19 cellular contexts compared by ENCODE assay signal in genomic region chr14:52663850-52664249, GRCh38. TPM values are rescaled to one million over a fixed set of nuclear protein-coding genes. Genes with fewer than 3 reads are reported as not detected.
DNase-seq lines count a peak whose midpoint lies in the region; ATAC-seq, FAIRE-seq and TF ChIP-seq lines count a peak whose summit lies in the region.
"Had no signal": no experiment of that assay in that cellular context is flagged by ENCODE, and none has a peak within 500 bp of the region (broad histone marks: within the 10 kb centered on the region; RNA-seq: fewer than 3 reads in every experiment).

No MANE protein-coding gene starts in this region.

- H3K4me1 ChIP-seq in H1 (replicated peaks in 1 of 4; ENCODE audit: control insufficient read depth in 3 of 4, insufficient read depth in 4 of 4, low read length in 3 of 4) (no peaks in the 10 kb centered on the region), neural progenitor cell (peaks cover 9% of the 10 kb centered on the region), HepG2 (ENCODE audit: insufficient read depth, low read length) (no peaks in the 10 kb centered on the region)
- H3K4me1 ChIP-seq: BLaER1 treated with 17β-estradiol and CSF1 and Interleukin-3, amounts not matched to agents 10 nM and 100 nM had no signal

- H3K9me3 ChIP-seq in H1 (ENCODE audit: insufficient read depth in 2 of 2, low read depth in 1 of 2, low read length in 1 of 2) (no peaks in the 10 kb centered on the region), neural progenitor cell (ENCODE audit: low read depth) (no peaks in the 10 kb centered on the region), HepG2 (ENCODE audit: low read length) (no peaks in the 10 kb centered on the region)
- H3K9me3 ChIP-seq: BLaER1 treated with 17β-estradiol and CSF1 and Interleukin-3, amounts not matched to agents 10 nM and 100 nM had no signal

- no peak overlapping the region for H4K5ac ChIP-seq in H1 (ENCODE audit: insufficient read length, low read depth, low read length)

- FAIRE-seq in H1 (lab: Jason Lieb, UNC) (peak; percentile 57), HepG2 (lab: Jason Lieb, UNC) (no peak)
- FAIRE-seq: HTR-8/SVneo, K562, RCC 7860 had no signal

- intact Hi-C loops in HepG2 (cut with micrococcal nuclease; ENCODE audit: unreplicated experiment) = no loop called here
- intact Hi-C loops in activated naive CD4-positive, alpha-beta T cell treated with anti-CD3 and anti-CD28 coated beads for 36 hours (cut with micrococcal nuclease) = no loop called here
- intact Hi-C loops in activated CD4-positive, alpha-beta T cell treated with anti-CD3 and anti-CD28 coated beads, Interleukin-2, amount 10 ng/mL, durations not matched to agents 24 days and 14 days (cut with micrococcal nuclease) = no loop called here

- H3K79me1 ChIP-seq in H1 (ENCODE audit: low read depth, low read length) = no peaks in the 10 kb centered on the region

- H3K79me2 ChIP-seq in H1 (ENCODE audit: control insufficient read depth in 1 of 2, insufficient read depth in 2 of 2, low read length in 2 of 2) = no peaks in the 10 kb centered on the region
- no peaks in the 10 kb centered on the region for H3K79me2 ChIP-seq in neural progenitor cell (ENCODE audit: low read depth)
- H3K79me2 ChIP-seq in HepG2 (ENCODE audit: insufficient read depth, low read length) = no peaks in the 10 kb centered on the region

- H4K20me1 ChIP-seq in H1 (replicated peaks in 1 of 2; ENCODE audit: control insufficient read depth in 1 of 2, insufficient read depth in 2 of 2, low read length in 2 of 2) = no peaks in the 10 kb centered on the region
- H4K20me1 ChIP-seq in neural progenitor cell (ENCODE audit: low read depth) = no peaks in the 10 kb centered on the region
- H4K20me1 ChIP-seq in HepG2 (ENCODE audit: insufficient read depth, low read length) = no peaks in the 10 kb centered on the region

- TF ChIP-seq CTCF in H1 (IDR thresholded peaks at IDR 0.05; ENCODE audit: control extremely low read depth in 1 of 3, insufficient read depth in 1 of 3, low read depth in 1 of 3, low read length in 3 of 3) = no peak
- no peak for TF ChIP-seq CTCF in neural progenitor cell (IDR thresholded peaks at IDR 0.05)
- TF ChIP-seq CTCF in HepG2 (CRISPR knock-in tag; IDR thresholded peaks at IDR 0.05) = no peak

- no peaks in the 10 kb centered on the region for H3K27me3 Mint-ChIP-seq in neural progenitor cell (ENCODE audit: insufficient read depth, low read depth)
- H3K27me3 Mint-ChIP-seq in activated naive CD4-positive, alpha-beta T cell treated with anti-CD3 and anti-CD28 coated beads for 36 hours (ENCODE audit: low read depth) = no peaks in the 10 kb centered on the region
- H3K27me3 Mint-ChIP-seq in activated CD4-positive, alpha-beta T cell treated with anti-CD3 and anti-CD28 coated beads, Interleukin-2, amount 10 ng/mL, durations not matched to agents 24 days and 14 days = no peaks in the 10 kb centered on the region
- H3K27me3 Mint-ChIP-seq: CD8-positive, alpha-beta memory T cell had no signal

- no peak overlapping the region for H4K8ac ChIP-seq in H1 (ENCODE audit: extremely low read depth, insufficient read depth, low read length)

- ATAC-seq in HepG2 = no peak
- ATAC-seq: K562, Right ventricle myocardium inferior had no signal

- in situ Hi-C loops in HepG2 (cut with HindIII; ENCODE audit: extremely low pct_ligation_motif_present, low pct_unique_long_range_greater_than_20kb) = no loop called here

- no peak overlapping the region for H3K27ac Mint-ChIP-seq in neural progenitor cell
- no peak overlapping the region for H3K27ac Mint-ChIP-seq in activated naive CD4-positive, alpha-beta T cell treated with anti-CD3 and anti-CD28 coated beads for 36 hours
- no peak overlapping the region for H3K27ac Mint-ChIP-seq in activated CD4-positive, alpha-beta T cell treated with anti-CD3 and anti-CD28 coated beads, Interleukin-2, amount 10 ng/mL, durations not matched to agents 24 days and 14 days
- H3K27ac Mint-ChIP-seq: CD8-positive, alpha-beta memory T cell had no signal

- no peak overlapping the region for H2BK12ac ChIP-seq in H1 (ENCODE audit: low read depth, low read length)

- H3K9me3 Mint-ChIP-seq in neural progenitor cell = no peaks in the 10 kb centered on the region
- no peaks in the 10 kb centered on the region for H3K9me3 Mint-ChIP-seq in activated naive CD4-positive, alpha-beta T cell treated with anti-CD3 and anti-CD28 coated beads for 36 hours
- no peaks in the 10 kb centered on the region for H3K9me3 Mint-ChIP-seq in activated CD4-positive, alpha-beta T cell treated with anti-CD3 and anti-CD28 coated beads, Interleukin-2, amount 10 ng/mL, durations not matched to agents 24 days and 14 days
- H3K9me3 Mint-ChIP-seq: CD8-positive, alpha-beta memory T cell had no signal

- H3K27ac ChIP-seq in H1 (ENCODE audit: low read depth, low read length) = no peak overlapping the region
- H3K27ac ChIP-seq in neural progenitor cell = peak overlapping the region; percentile 33
- H3K27ac ChIP-seq in HepG2 (ENCODE audit: extremely low read length, insufficient read depth, low read length) = no peak overlapping the region
- H3K27ac ChIP-seq: BLaER1 treated with 17β-estradiol and CSF1 and Interleukin-3, amounts not matched to agents 10 nM and 100 nM had no signal

- CTCF ChIA-PET in H1 (lab: Charles Lee; ENCODE audit: partially characterized antibody) (no interaction called here), HepG2 (lab: Yijun Ruan, JAX; ENCODE audit: low intra/inter-chr PET ratio, low total read pairs) (no interaction called here)
- CTCF ChIA-PET in activated naive CD4-positive, alpha-beta T cell treated with anti-CD3 and anti-CD28 coated beads for 36 hours (lab: Charles Lee) = no interaction called here

- H3K23me2 ChIP-seq in H1 (ENCODE audit: low read depth, low read length) = no peaks in the 10 kb centered on the region

- H3K4me2 ChIP-seq in H1 (ENCODE audit: insufficient read depth in 1 of 2, low read depth in 2 of 2, low read length in 2 of 2) (no peak overlapping the region), neural progenitor cell (no peak overlapping the region), HepG2 (ENCODE audit: low read depth, low read length) (no peak overlapping the region)
- H3K4me2 ChIP-seq: BLaER1 treated with 17β-estradiol and CSF1 and Interleukin-3, amounts not matched to agents 10 nM and 100 nM had no signal

- no peak overlapping the region for H2BK5ac ChIP-seq in H1 (ENCODE audit: low read depth, low read length)

- no TSS peak for BruUV-seq in HepG2 (replicated peaks; lab: Mats Ljungman, UMichigan)

- no peak overlapping the region for H3K14ac ChIP-seq in H1 (ENCODE audit: insufficient read length)

- no peak overlapping the region for H3K18ac ChIP-seq in H1 (ENCODE audit: extremely low read depth, low read length)

- H3K36me3 ChIP-seq in H7 (replicated peaks; ENCODE audit: control insufficient read depth, insufficient read depth, low read length) (no peaks in the 10 kb centered on the region), H1 (ENCODE audit: control insufficient read depth in 2 of 4, insufficient read depth in 4 of 4, low read length in 3 of 4) (peaks cover 0 to 4% (median 0%) of the 10 kb centered on the region in 4 experiments; a peak in 1 of 8 replicates), neural progenitor cell (peaks cover 5% of the 10 kb centered on the region), HepG2 (replicated peaks in 1 of 2; ENCODE audit: control insufficient read depth in 1 of 2, insufficient read depth in 2 of 2, low read length in 2 of 2) (peaks cover 5 to 41% of the 10 kb centered on the region in 2 experiments; a peak in 4 of 5 replicates)

- no peak overlapping the region for H3K23ac ChIP-seq in H1 (ENCODE audit: insufficient read length)

- DNase-seq in H7 = peak; percentile 16
- peak; percentile 35 to 79 for DNase-seq in NCI-H2081 (lab: John Stamatoyannopoulos, UW)
- peak in 1 of 2 experiments; percentile 17 for DNase-seq in H1 (ENCODE audit: low read depth in 1 of 2, low spot score in 2 of 2)
- DNase-seq in neural progenitor cell (ENCODE audit: low spot score) = peak; percentile 42
- DNase-seq in HepG2 (ENCODE audit: low spot score) = no peak
- DNase-seq in activated naive CD4-positive, alpha-beta T cell treated with anti-CD3 and anti-CD28 coated beads for 36 hours = no peak
- no peak for DNase-seq in activated CD4-positive, alpha-beta T cell treated with anti-CD3 and anti-CD28 coated beads, Interleukin-2, amount 10 ng/mL, durations not matched to agents 24 days and 14 days
- DNase-seq: CD8-positive, alpha-beta memory T cell; DMS79; HCEC 1CT; NCI-H1105 treated with DMSO at 0.1 percent for 48 hours; NCI-H187 treated with DMSO at 0.1 percent for 48 hours; NCI-H2171; NCI-H526 had no signal

- H3K4me3 Mint-ChIP-seq in neural progenitor cell = no peak overlapping the region
- H3K4me3 Mint-ChIP-seq in activated naive CD4-positive, alpha-beta T cell treated with anti-CD3 and anti-CD28 coated beads for 36 hours = no peak overlapping the region
- no peak overlapping the region for H3K4me3 Mint-ChIP-seq in activated CD4-positive, alpha-beta T cell treated with anti-CD3 and anti-CD28 coated beads, Interleukin-2, amount 10 ng/mL, durations not matched to agents 24 days and 14 days
- H3K4me3 Mint-ChIP-seq: CD8-positive, alpha-beta memory T cell had no signal

- TF ChIP-seq RAD21 in H1 (IDR thresholded peaks at IDR 0.05 in 1 of 2, conservative IDR thresholded peaks at IDR 0.05 in 1 of 2; ENCODE audit: low read depth in 2 of 2, low read length in 2 of 2) = no peak
- TF ChIP-seq RAD21 in HepG2 (CRISPR knock-in tag; IDR thresholded peaks at IDR 0.05) = no peak

- POLR2A ChIA-PET in H1 (lab: Charles Lee; ENCODE audit: partially characterized antibody) = interaction anchor here (1.0 kb wide), 1 partner anchor 11 kb away, joined by 3 read pairs; no protein-coding TSS in a partner anchor
- POLR2A ChIA-PET in HepG2 (lab: Yijun Ruan, JAX) = no interaction called here

- H3K56ac ChIP-seq in H1 (replicated peaks; ENCODE audit: insufficient read length, low read depth, low read length) = no peak overlapping the region

- H3K4me3 ChIP-seq in H7 (ENCODE audit: insufficient read depth, low read depth, low read length) (no peak overlapping the region), H1 (ENCODE audit: extremely low read depth in 1 of 4, insufficient read depth in 2 of 4, low read depth in 3 of 4, low read length in 4 of 4) (no peak overlapping the region), neural progenitor cell (no peak overlapping the region), HepG2 (replicated peaks in 1 of 3; ENCODE audit: insufficient read depth in 1 of 3, low read depth in 2 of 3, low read length in 3 of 3) (no peak overlapping the region)
- H3K4me3 ChIP-seq: BLaER1 treated with 17β-estradiol and CSF1 and Interleukin-3, amounts not matched to agents 10 nM and 100 nM; K562 had no signal

- no peak overlapping the region for H2BK15ac ChIP-seq in H1 (ENCODE audit: low read length)

- no peaks in the 10 kb centered on the region for H3K4me1 Mint-ChIP-seq in neural progenitor cell
- H3K4me1 Mint-ChIP-seq in activated naive CD4-positive, alpha-beta T cell treated with anti-CD3 and anti-CD28 coated beads for 36 hours (ENCODE audit: low read depth) = peaks cover 4% of the 10 kb centered on the region
- peaks cover 9% of the 10 kb centered on the region for H3K4me1 Mint-ChIP-seq in activated CD4-positive, alpha-beta T cell treated with anti-CD3 and anti-CD28 coated beads, Interleukin-2, amount 10 ng/mL, durations not matched to agents 24 days and 14 days

- H3K4ac ChIP-seq in H1 (replicated peaks; ENCODE audit: insufficient read length, low read depth, low read length) = no peak overlapping the region

- H3F3A ChIP-seq in neural progenitor cell (ENCODE audit: low read depth) = peaks cover 10% of the 10 kb centered on the region

- peaks cover 6% of the 10 kb centered on the region for H3K36me3 Mint-ChIP-seq in neural progenitor cell
- H3K36me3 Mint-ChIP-seq in activated naive CD4-positive, alpha-beta T cell treated with anti-CD3 and anti-CD28 coated beads for 36 hours (ENCODE audit: low read depth) = peaks cover 14% of the 10 kb centered on the region
- H3K36me3 Mint-ChIP-seq in activated CD4-positive, alpha-beta T cell treated with anti-CD3 and anti-CD28 coated beads, Interleukin-2, amount 10 ng/mL, durations not matched to agents 24 days and 14 days (ENCODE audit: low read depth) = peaks cover 44% of the 10 kb centered on the region

- H2BK120ac ChIP-seq in H1 (replicated peaks; ENCODE audit: low read depth, low read length) = no peak overlapping the region

- H3K9ac ChIP-seq in H1 (replicated peaks in 1 of 4; ENCODE audit: extremely low read depth in 1 of 4, low read depth in 3 of 4, low read length in 3 of 4) (no peak overlapping the region), neural progenitor cell (no peak overlapping the region), HepG2 (ENCODE audit: insufficient read depth, low read depth, low read length) (no peak overlapping the region)
- H3K9ac ChIP-seq: BLaER1 treated with 17β-estradiol and CSF1 and Interleukin-3, amounts not matched to agents 10 nM and 100 nM had no signal

- WGBS in H1 (ENCODE audit: extremely low coverage in 1 of 2, insufficient coverage in 1 of 2, insufficient read length in 1 of 2, insufficient replicate concordance in 2 of 2, low coverage in 1 of 2, low lambda C conversion rate in 2 of 2, missing lambda C conversion rate in 1 of 2), 2 experiments = 68% methylated on average over 2 of the region's 2 CpGs; no CpG with 5 or more reads in 1 of the 2 experiments
- 91% methylated on average over 2 of the region's 2 CpGs for WGBS in HepG2 (ENCODE audit: low lambda C conversion rate)

- TF ChIP-seq EP300 in H1 (IDR thresholded peaks at IDR 0.05; ENCODE audit: borderline replicate concordance in 1 of 2, low read depth in 2 of 2, low read length in 2 of 2) = no peak
- TF ChIP-seq EP300 in HepG2 (IDR thresholded peaks at IDR 0.05; ENCODE audit: low read depth in 2 of 2, low read length in 2 of 2) = no peak
- no peak for TF ChIP-seq EP300 in HepG2 (CRISPR knock-in tag; IDR thresholded peaks at IDR 0.05; ENCODE audit: borderline replicate concordance)

- H3K27me3 ChIP-seq in H7 (ENCODE audit: control insufficient read depth, insufficient read depth, low read length) (no peaks in the 10 kb centered on the region), H1 (replicated peaks in 1 of 4; ENCODE audit: control insufficient read depth in 3 of 4, extremely low read depth in 1 of 4, insufficient read depth in 3 of 4, low read length in 3 of 4) (no peaks in the 10 kb centered on the region), neural progenitor cell (no peaks in the 10 kb centered on the region), HepG2 (ENCODE audit: control insufficient read depth in 1 of 2, insufficient read depth in 2 of 2, low read length in 2 of 2) (no peaks in the 10 kb centered on the region)
- H3K27me3 ChIP-seq: BLaER1 treated with 17β-estradiol and CSF1 and Interleukin-3, amounts not matched to agents 10 nM and 100 nM had no signal

- H2AFZ ChIP-seq in H1 (ENCODE audit: low read length) (no peak overlapping the region), neural progenitor cell (replicated peaks) (no peak overlapping the region), HepG2 (ENCODE audit: low read length) (no peak overlapping the region)

- no peak overlapping the region for H4K91ac ChIP-seq in H1 (replicated peaks; ENCODE audit: insufficient read length, low read length)

- no peak for TF ChIP-seq POLR2A in H1 (IDR thresholded peaks at IDR 0.05; ENCODE audit: control extremely low read depth in 1 of 2, low read depth in 2 of 2, low read length in 2 of 2)
- no peak for TF ChIP-seq POLR2A in HepG2 (IDR thresholded peaks at IDR 0.05; ENCODE audit: insufficient read depth in 1 of 2, low read depth in 2 of 2, low read length in 2 of 2)

- no peak overlapping the region for H2AK5ac ChIP-seq in H1 (ENCODE audit: low read depth, low read length)

- H2BK20ac ChIP-seq in H1 (ENCODE audit: low read length) = no peak overlapping the region

RNA-seq across cellular contexts. Expression of gene ERO1A, which starts 31.5 kb away (rescaled TPM):
- total RNA-seq in H7 (2014; rRNA removed; shearing (Covaris generic)) = 24.6 and 43.1 TPM in 2 replicates
- 36.5 and 42.0 TPM in 2 replicates for total RNA-seq in H1 (2021; fragmentation: NEBNext Ultra II Directional; extraction: Animal tissue kit (Norgen Biotek cat#: 25700))
- 10.9 and 15.7 TPM in 2 replicates for polyA plus RNA-seq in H1 (2011; rRNA removed)
- polyA plus RNA-seq in H1 (2011; cell fraction: cytosol; rRNA removed) = 17.1 TPM
- 5.9 TPM for polyA plus RNA-seq in H1 (2011; cell fraction: nucleus; rRNA removed)
- 15.0 to 20.5 TPM (median 16.4 TPM) in 4 replicates for polyA plus RNA-seq in H1 (2012, experiment 1 of 2)
- polyA plus RNA-seq in H1 (2012, experiment 2 of 2) = 1.9 TPM
- 44.7 TPM for polyA plus RNA-seq in H1 (2013, experiment 1 of 2)
- 50.3 TPM for polyA plus RNA-seq in H1 (2013, experiment 2 of 2)
- polyA minus RNA-seq in H1 (2011; rRNA and poly(A)+ RNA removed) = 11.0 and 19.4 TPM in 2 replicates
- 16.4 TPM for polyA minus RNA-seq in H1 (2011; cell fraction: cytosol; rRNA and poly(A)+ RNA removed)
- polyA minus RNA-seq in H1 (2011; cell fraction: nucleus; rRNA and poly(A)+ RNA removed) = 19.6 TPM
- 41.1 and 54.1 TPM in 2 replicates for total RNA-seq in neural progenitor cell (ENCODE audit: low replicate concordance)
- 39.5 and 60.3 TPM in 2 replicates for total RNA-seq in HepG2 (2016; rRNA removed; fragmentation: Illumina TruSeq; extraction: Trizol)
- total RNA-seq in HepG2 (2016; cell fraction: cytosol; rRNA removed; fragmentation: Illumina TruSeq; extraction: Trizol; ENCODE audit: low read depth) = 11.0 and 16.4 TPM in 2 replicates
- 39.4 and 62.3 TPM in 2 replicates for total RNA-seq in HepG2 (2016; cell fraction: insoluble cytoplasmic fraction; rRNA removed; fragmentation: Illumina TruSeq; extraction: Trizol)
- total RNA-seq in HepG2 (2016; cell fraction: membrane; rRNA removed; fragmentation: Illumina TruSeq; extraction: Trizol) = 36.2 and 41.2 TPM in 2 replicates
- total RNA-seq in HepG2 (2016; cell fraction: nucleus; rRNA removed; fragmentation: Illumina TruSeq; extraction: Trizol) = 68.5 and 75.0 TPM in 2 replicates
- 110 and 137 TPM in 2 replicates for polyA plus RNA-seq in HepG2 (2011; rRNA removed)
- 61.7 and 85.2 TPM in 2 replicates for polyA plus RNA-seq in HepG2 (2011; cell fraction: cytosol; rRNA removed)
- polyA plus RNA-seq in HepG2 (2011; cell fraction: nucleus; rRNA removed) = 36.3 and 40.5 TPM in 2 replicates
- 77.7 and 120 TPM in 2 replicates for polyA plus RNA-seq in HepG2 (2012)
- 10.9 and 16.5 TPM in 2 replicates for polyA plus RNA-seq in HepG2 (2016; cell fraction: cytosol; fragmentation: Illumina TruSeq; extraction: Trizol; ENCODE audit: low read depth)
- 34.8 and 35.0 TPM in 2 replicates for polyA plus RNA-seq in HepG2 (2016; cell fraction: insoluble cytoplasmic fraction; fragmentation: Illumina TruSeq; extraction: Trizol; ENCODE audit: low read depth)
- 19.1 and 21.8 TPM in 2 replicates for polyA plus RNA-seq in HepG2 (2016; cell fraction: membrane; fragmentation: Illumina TruSeq; extraction: Trizol; ENCODE audit: low read depth)
- 70.3 and 77.8 TPM in 2 replicates for polyA plus RNA-seq in HepG2 (2016; cell fraction: nucleus; fragmentation: Illumina TruSeq; extraction: Trizol; ENCODE audit: insufficient read depth, low read depth)
- 16.0 and 42.3 TPM in 2 replicates for polyA minus RNA-seq in HepG2 (2011; rRNA and poly(A)+ RNA removed; ENCODE audit: low replicate concordance)
- 97.0 and 156 TPM in 2 replicates for polyA minus RNA-seq in HepG2 (2011; cell fraction: cytosol; rRNA and poly(A)+ RNA removed)
- polyA minus RNA-seq in HepG2 (2011; cell fraction: nucleus; rRNA and poly(A)+ RNA removed) = 90.4 and 99.5 TPM in 2 replicates
- 10 to 100 TPM; 87.4 to 90.4 TPM for total RNA-seq in activated naive CD4-positive, alpha-beta T cell treated with anti-CD3 and anti-CD28 coated beads for 36 hours
- 170 and 171 TPM in 2 replicates for total RNA-seq in activated CD4-positive, alpha-beta T cell treated with anti-CD3 and anti-CD28 coated beads, Interleukin-2, amount 10 ng/mL, durations not matched to agents 24 days and 14 days

RNA-seq across cellular contexts. Expression of gene PSMC6, which starts 43.1 kb away (rescaled TPM):
- 113 and 143 TPM in 2 replicates for total RNA-seq in H7 (2014; rRNA removed; shearing (Covaris generic))
- total RNA-seq in H1 (2021; fragmentation: NEBNext Ultra II Directional; extraction: Animal tissue kit (Norgen Biotek cat#: 25700)) = 103 and 107 TPM in 2 replicates
- 21.9 and 45.1 TPM in 2 replicates for polyA plus RNA-seq in H1 (2011; rRNA removed)
- polyA plus RNA-seq in H1 (2011; cell fraction: cytosol; rRNA removed) = 78.1 TPM
- 19.4 TPM for polyA plus RNA-seq in H1 (2011; cell fraction: nucleus; rRNA removed)
- 74.0 to 137 TPM (median 78.3 TPM) in 4 replicates for polyA plus RNA-seq in H1 (2012, experiment 1 of 2)
- 14.0 TPM for polyA plus RNA-seq in H1 (2012, experiment 2 of 2)
- 91.9 TPM for polyA plus RNA-seq in H1 (2013, experiment 1 of 2)
- polyA plus RNA-seq in H1 (2013, experiment 2 of 2) = 93.3 TPM
- polyA minus RNA-seq in H1 (2011; rRNA and poly(A)+ RNA removed) = 45.6 and 52.7 TPM in 2 replicates
- 43.3 TPM for polyA minus RNA-seq in H1 (2011; cell fraction: cytosol; rRNA and poly(A)+ RNA removed)
- polyA minus RNA-seq in H1 (2011; cell fraction: nucleus; rRNA and poly(A)+ RNA removed) = 77.9 TPM
- 132 and 265 TPM in 2 replicates for total RNA-seq in neural progenitor cell (ENCODE audit: low replicate concordance)
- 210 and 318 TPM in 2 replicates for total RNA-seq in HepG2 (2016; rRNA removed; fragmentation: Illumina TruSeq; extraction: Trizol)
- 30.8 and 32.7 TPM in 2 replicates for total RNA-seq in HepG2 (2016; cell fraction: cytosol; rRNA removed; fragmentation: Illumina TruSeq; extraction: Trizol; ENCODE audit: low read depth)
- 209 and 319 TPM in 2 replicates for total RNA-seq in HepG2 (2016; cell fraction: insoluble cytoplasmic fraction; rRNA removed; fragmentation: Illumina TruSeq; extraction: Trizol)
- 43.6 and 56.6 TPM in 2 replicates for total RNA-seq in HepG2 (2016; cell fraction: membrane; rRNA removed; fragmentation: Illumina TruSeq; extraction: Trizol)
- 147 and 149 TPM in 2 replicates for total RNA-seq in HepG2 (2016; cell fraction: nucleus; rRNA removed; fragmentation: Illumina TruSeq; extraction: Trizol)
- polyA plus RNA-seq in HepG2 (2011; rRNA removed) = 67.6 and 90.0 TPM in 2 replicates
- 24.7 and 40.4 TPM in 2 replicates for polyA plus RNA-seq in HepG2 (2011; cell fraction: cytosol; rRNA removed)
- 53.1 and 74.3 TPM in 2 replicates for polyA plus RNA-seq in HepG2 (2011; cell fraction: nucleus; rRNA removed)
- 74.5 and 94.0 TPM in 2 replicates for polyA plus RNA-seq in HepG2 (2012)
- 13.4 and 15.5 TPM in 2 replicates for polyA plus RNA-seq in HepG2 (2016; cell fraction: cytosol; fragmentation: Illumina TruSeq; extraction: Trizol; ENCODE audit: low read depth)
- polyA plus RNA-seq in HepG2 (2016; cell fraction: insoluble cytoplasmic fraction; fragmentation: Illumina TruSeq; extraction: Trizol; ENCODE audit: low read depth) = 268 and 281 TPM in 2 replicates
- 23.4 and 27.8 TPM in 2 replicates for polyA plus RNA-seq in HepG2 (2016; cell fraction: membrane; fragmentation: Illumina TruSeq; extraction: Trizol; ENCODE audit: low read depth)
- polyA plus RNA-seq in HepG2 (2016; cell fraction: nucleus; fragmentation: Illumina TruSeq; extraction: Trizol; ENCODE audit: insufficient read depth, low read depth) = 186 and 191 TPM in 2 replicates
- polyA minus RNA-seq in HepG2 (2011; rRNA and poly(A)+ RNA removed; ENCODE audit: low replicate concordance) = 23.9 and 42.3 TPM in 2 replicates
- polyA minus RNA-seq in HepG2 (2011; cell fraction: cytosol; rRNA and poly(A)+ RNA removed) = 40.4 and 47.9 TPM in 2 replicates
- polyA minus RNA-seq in HepG2 (2011; cell fraction: nucleus; rRNA and poly(A)+ RNA removed) = 156 and 191 TPM in 2 replicates
- 100 to 1,000 TPM; 103 to 114 TPM for total RNA-seq in activated naive CD4-positive, alpha-beta T cell treated with anti-CD3 and anti-CD28 coated beads for 36 hours
- total RNA-seq in activated CD4-positive, alpha-beta T cell treated with anti-CD3 and anti-CD28 coated beads, Interleukin-2, amount 10 ng/mL, durations not matched to agents 24 days and 14 days = 142 and 143 TPM in 2 replicates

Comparison
In these comparisons a context has a peak if more than half of its experiments do, and no peak if none do; other contexts are left out.
1. DNase-seq: peak in H7 (single experiment), NCI-H2081 (2 of 2) and neural progenitor cell (single experiment); none in HepG2 (single experiment), activated naive CD4-positive, alpha-beta T cell treated with anti-CD3 and anti-CD28 coated beads for 36 hours (single experiment) and activated CD4-positive, alpha-beta T cell treated with anti-CD3 and anti-CD28 coated beads, Interleukin-2, amount 10 ng/mL, durations not matched to agents 24 days and 14 days (single experiment).